Comparison of ENCODE assay signal across 16 cellular contexts in the genomic region with DNA sequence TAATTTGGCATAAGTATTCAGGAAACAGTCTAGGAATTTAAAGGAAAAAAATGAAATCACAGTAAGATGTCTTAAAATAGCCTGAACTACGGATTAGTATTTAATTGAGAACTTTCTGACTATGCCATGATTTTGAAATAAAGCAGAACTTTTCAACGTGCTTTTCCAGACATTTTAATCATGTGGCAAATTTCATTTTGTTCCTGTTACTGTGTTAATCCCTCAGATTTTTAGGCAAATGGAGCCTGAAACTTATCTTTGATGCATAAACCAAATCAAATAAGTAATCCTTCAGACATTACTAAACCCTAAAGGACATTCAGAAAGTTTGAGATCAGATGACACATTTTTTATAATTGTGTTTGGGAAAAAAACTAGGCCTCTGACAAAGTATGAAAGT.
DNase-seq lines count a peak whose midpoint lies in the region; ATAC-seq, FAIRE-seq and TF ChIP-seq lines count a peak whose summit lies in the region.
"Had no signal": no experiment of that assay in that cellular context is flagged by ENCODE, and none has a peak within 500 bp of the region (broad histone marks: within the 10 kb centered on the region; RNA-seq: fewer than 3 reads in every experiment).

No MANE protein-coding gene starts in this region.

- peak overlapping the region; percentile 48 for H3K27ac Mint-ChIP-seq in HFFc6
- peak overlapping the region; percentile 86 for H3K27ac Mint-ChIP-seq in chondrocyte (ENCODE audit: unreplicated experiment)
- H3K27ac Mint-ChIP-seq: B cell; CD4-positive, alpha-beta T cell had no signal

- no peak for DNase-seq in A549 (ENCODE audit: low read depth in 1 of 2, low spot score in 1 of 2)
- DNase-seq in HFFc6, result no peak
- no peak for DNase-seq in chondrocyte (ENCODE audit: low spot score)
- peak; percentile 67 for DNase-seq in retinal pigment epithelial cell (ENCODE audit: low read depth)
- DNase-seq in A673 (ENCODE audit: low spot score), result no peak
- no peak for DNase-seq in stimulated activated naive CD4-positive, alpha-beta T cell (lab: John Stamatoyannopoulos, UW)
- DNase-seq: 8988T; C1 segment of cervical spinal cord; Calu3; CD4-positive, alpha-beta T cell; DMS 273 treated with DMSO at 0.1 percent for 48 hours; HCEC 1CT had no signal

- TF ChIP-seq CTCF in A549 (IDR thresholded peaks at IDR 0.05), result no peak
- TF ChIP-seq CTCF in HFFc6 (IDR thresholded peaks at IDR 0.05), result no peak
- no peak for TF ChIP-seq CTCF in chondrocyte (IDR thresholded peaks at IDR 0.05)
- no peak for TF ChIP-seq CTCF in retinal pigment epithelial cell (conservative IDR thresholded peaks at IDR 0.05; ENCODE audit: low read depth, low read length)
- TF ChIP-seq CTCF in A673 (conservative IDR thresholded peaks at IDR 0.05; ENCODE audit: low read depth, low read length), result no peak

- H3K27me3 Mint-ChIP-seq in HFFc6 (ENCODE audit: insufficient read depth) (no peaks in the 10 kb centered on the region), chondrocyte (ENCODE audit: low read depth) (no peaks in the 10 kb centered on the region)
- H3K27me3 Mint-ChIP-seq: B cell; CD4-positive, alpha-beta T cell had no signal

- TF ChIP-seq POLR2A in A549 (IDR thresholded peaks at IDR 0.05; ENCODE audit: low read length), result no peak

- 50% methylated on average over 2 of the region's 2 CpGs for WGBS in A549 (ENCODE audit: missing lambda C conversion rate)

- intact Hi-C loops in A673 (cut with micrococcal nuclease; ENCODE audit: unreplicated experiment), result no loop called here

- H3K27me3 ChIP-seq in A673 (replicated peaks; ENCODE audit: insufficient read depth, low read depth, low read length, poor library complexity), result no peaks in the 10 kb centered on the region

- POLR2A ChIA-PET in A549 (lab: Yijun Ruan, JAX), result no interaction called here
- POLR2A ChIA-PET in A673 (lab: Charles Lee; ENCODE audit: low non-redundant PET), result no interaction called here

- H3K36me3 Mint-ChIP-seq in HFFc6 (ENCODE audit: low read depth), result peaks cover 37% of the 10 kb centered on the region
- H3K36me3 Mint-ChIP-seq in chondrocyte (ENCODE audit: low read depth), result peaks cover 30% of the 10 kb centered on the region

- ATAC-seq in A549 (no peak), HG02852 (IDR thresholded peaks at IDR 0.05; ENCODE audit: unreplicated experiment) (no peak)
- ATAC-seq: GM12878 had no signal

- no peak overlapping the region for H3K4me3 Mint-ChIP-seq in HFFc6
- peak overlapping the region; percentile 14 for H3K4me3 Mint-ChIP-seq in chondrocyte (ENCODE audit: unreplicated experiment)
- H3K4me3 Mint-ChIP-seq: B cell; CD4-positive, alpha-beta T cell had no signal

- peaks cover 5% of the 10 kb centered on the region for H3K9me3 Mint-ChIP-seq in HFFc6
- peaks cover 22% of the 10 kb centered on the region for H3K9me3 Mint-ChIP-seq in chondrocyte (ENCODE audit: low read depth)

- CTCF ChIA-PET in A549 (lab: Yijun Ruan, JAX) (no interaction called here), A673 (lab: Charles Lee) (no interaction called here)

- H3K9me3 ChIP-seq in A549 (no peaks in the 10 kb centered on the region), A673 (ENCODE audit: low read depth, low read length, poor library complexity, severe bottlenecking) (no peaks in the 10 kb centered on the region)

- peaks cover 21% of the 10 kb centered on the region; the same call in 1 of the 2 replicates for H3K4me1 Mint-ChIP-seq in HFFc6 (ENCODE audit: low read depth)
- H3K4me1 Mint-ChIP-seq in chondrocyte (ENCODE audit: low read depth), result peaks cover 36% of the 10 kb centered on the region
- H3K4me1 Mint-ChIP-seq: B cell had no signal

- H3K4me3 ChIP-seq in A549 (no peak overlapping the region), retinal pigment epithelial cell (ENCODE audit: low read length) (no peak overlapping the region), A673 (ENCODE audit: low read depth, low read length, poor library complexity, severe bottlenecking) (no peak overlapping the region)
- H3K4me3 ChIP-seq: GM12878 had no signal

- no TSS peak for BruUV-seq in A673 (replicated peaks; lab: Mats Ljungman, UMichigan)

- H3K36me3 ChIP-seq in A673 (ENCODE audit: insufficient read depth, low read length, poor library complexity, severe bottlenecking), result no peaks in the 10 kb centered on the region

- H3K4me2 ChIP-seq in A549, result no peak overlapping the region

- peak; percentile 72 for FAIRE-seq in A549 (lab: Jason Lieb, UNC)
- FAIRE-seq: GM12878, GM18507 had no signal

- H3K4me1 ChIP-seq in A549, result no peaks in the 10 kb centered on the region
- no peaks in the 10 kb centered on the region for H3K4me1 ChIP-seq in A673 (ENCODE audit: insufficient read depth, low read length, poor library complexity, severe bottlenecking)

- H3K27ac ChIP-seq in A549 (no peak overlapping the region), A673 (ENCODE audit: low read depth, low read length, poor library complexity, severe bottlenecking) (no peak overlapping the region)

- TF ChIP-seq RAD21 in A549 (conservative IDR thresholded peaks at IDR 0.05 in 1 of 2, IDR thresholded peaks at IDR 0.05 in 1 of 2), result no peak

- no peak for TF ChIP-seq EP300 in A549 (IDR thresholded peaks at IDR 0.05)

TF ChIP-seq in A549, 52 proteins besides CTCF, POLR2A, EP300 and RAD21:
- no peak for TF ChIP-seq GATA3 (IDR thresholded peaks at IDR 0.05; ENCODE audit: borderline replicate concordance)
- TF ChIP-seq, protein P1, sequence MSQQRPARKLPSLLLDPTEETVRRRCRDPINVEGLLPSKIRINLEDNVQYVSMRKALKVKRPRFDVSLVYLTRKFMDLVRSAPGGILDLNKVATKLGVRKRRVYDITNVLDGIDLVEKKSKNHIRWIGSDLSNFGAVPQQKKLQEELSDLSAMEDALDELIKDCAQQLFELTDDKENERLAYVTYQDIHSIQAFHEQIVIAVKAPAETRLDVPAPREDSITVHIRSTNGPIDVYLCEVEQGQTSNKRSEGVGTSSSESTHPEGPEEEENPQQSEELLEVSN (IDR thresholded peaks at IDR 0.05; ENCODE audit: borderline replicate concordance, low read depth), result no peak
- TF ChIP-seq FOSB (CRISPR knock-in tag; IDR thresholded peaks at IDR 0.05), result no peak
- TF ChIP-seq RARB (CRISPR knock-in tag; IDR thresholded peaks at IDR 0.05), result no peak
- TF ChIP-seq CHD4 (IDR thresholded peaks at IDR 0.05; ENCODE audit: borderline replicate concordance), result no peak
- no peak for TF ChIP-seq JUN (IDR thresholded peaks at IDR 0.05)
- no peak for TF ChIP-seq BHLHE40 (IDR thresholded peaks at IDR 0.05; ENCODE audit: low read depth, low read length)
- TF ChIP-seq TFCP2L1 (CRISPR knock-in tag; IDR thresholded peaks at IDR 0.05), result no peak
- TF ChIP-seq, protein P2, sequence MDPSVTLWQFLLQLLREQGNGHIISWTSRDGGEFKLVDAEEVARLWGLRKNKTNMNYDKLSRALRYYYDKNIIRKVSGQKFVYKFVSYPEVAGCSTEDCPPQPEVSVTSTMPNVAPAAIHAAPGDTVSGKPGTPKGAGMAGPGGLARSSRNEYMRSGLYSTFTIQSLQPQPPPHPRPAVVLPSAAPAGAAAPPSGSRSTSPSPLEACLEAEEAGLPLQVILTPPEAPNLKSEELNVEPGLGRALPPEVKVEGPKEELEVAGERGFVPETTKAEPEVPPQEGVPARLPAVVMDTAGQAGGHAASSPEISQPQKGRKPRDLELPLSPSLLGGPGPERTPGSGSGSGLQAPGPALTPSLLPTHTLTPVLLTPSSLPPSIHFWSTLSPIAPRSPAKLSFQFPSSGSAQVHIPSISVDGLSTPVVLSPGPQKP (IDR thresholded peaks at IDR 0.05; ENCODE audit: low read depth, low read length), result no peak
